In the genomic region with DNA sequence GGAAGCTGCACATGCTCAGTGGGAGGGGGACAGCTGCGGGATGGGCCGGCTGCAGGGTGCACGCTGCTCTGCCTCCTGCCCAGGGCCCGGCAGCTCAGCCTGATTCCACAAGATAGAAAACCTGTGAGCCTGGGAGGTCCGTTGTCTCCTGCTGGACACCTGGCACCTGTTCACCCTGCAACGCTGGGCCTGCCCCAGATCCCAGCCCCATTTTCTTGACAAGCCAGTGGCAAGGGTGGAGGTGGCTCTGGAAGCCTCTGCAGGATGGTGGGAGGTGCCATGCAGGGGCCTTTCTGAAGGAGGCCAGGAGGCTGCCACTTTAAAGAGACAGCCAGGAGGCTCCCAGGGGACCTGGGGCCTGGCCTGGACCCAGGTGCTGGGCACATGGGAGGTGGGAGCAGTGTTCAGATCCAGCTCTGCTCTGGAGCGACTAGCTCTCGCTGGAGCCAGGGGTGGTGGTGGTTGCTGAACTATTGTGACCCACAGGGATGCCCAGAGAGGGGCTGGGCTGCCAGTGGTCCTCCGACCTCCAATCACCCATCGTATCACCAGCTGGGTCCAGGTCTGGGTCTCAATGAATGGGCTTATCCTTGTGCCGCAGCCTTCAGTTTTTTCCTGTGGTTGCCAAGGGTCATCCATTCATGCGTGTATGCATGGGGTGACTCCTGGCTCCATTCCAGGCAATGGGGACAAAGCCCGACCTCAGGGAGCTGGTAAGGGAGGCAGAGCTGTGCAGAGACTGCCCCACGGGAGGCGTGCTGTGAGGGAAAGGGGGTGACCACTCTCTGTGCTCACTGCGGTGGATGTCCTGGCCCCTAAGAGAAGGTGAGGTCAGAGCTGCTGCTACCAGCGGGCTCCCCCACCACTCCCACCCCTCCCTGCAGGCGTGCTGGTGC, we compare ENCODE assay signal across 22 cellular contexts.
DNase-seq lines count a peak whose midpoint lies in the region; ATAC-seq lines count a peak whose summit lies in the region.
"Had no signal": no experiment of that assay in that cellular context is flagged by ENCODE, and none has a peak within 500 bp of the region (broad histone marks: within the 10 kb centered on the region; RNA-seq: fewer than 3 reads in every experiment).

No MANE protein-coding gene starts in this region.

- H3K27me3 Mint-ChIP-seq in naive thymus-derived CD8-positive, alpha-beta T cell = peaks cover 10 to 44% (median 25%) of the 10 kb centered on the region in 5 donors
- peaks cover 0 to 19% of the 10 kb centered on the region in 2 donors for H3K27me3 Mint-ChIP-seq in CD4-positive, alpha-beta memory T cell
- no peaks in the 10 kb centered on the region for H3K27me3 Mint-ChIP-seq in activated T-helper 2 cell treated with anti-CD3 and anti-CD28 coated beads, Interferon-gamma antibody, Interleukin-2, Interleukin-4, amounts not matched to agents 10 μg/mL and 5 μg/mL and 100 μg/mL, durations not matched to agents 14 hours and 24 hours and 36 hours (ENCODE audit: low read depth)

- peak; percentile 50 for DNase-seq in activated effector memory CD4-positive, alpha-beta T cell treated with anti-CD3 and anti-CD28 coated beads, Interleukin-2, amount 50 U/mL, for 16 hours
- no peak for DNase-seq in activated effector memory CD4-positive, alpha-beta T cell treated with Interleukin-2 at 50 U/mL for 16 hours
- DNase-seq in NCI-H69 (lab: John Stamatoyannopoulos, UW) = peak; percentile 41
- DNase-seq in left lobe of liver (ENCODE audit: low spot score) = peak; percentile 38
- DNase-seq in sciatic nerve (ENCODE audit: low spot score) = no peak
- no peak for DNase-seq in naive thymus-derived CD8-positive, alpha-beta T cell
- no peak for DNase-seq in CD4-positive, alpha-beta memory T cell
- no peak for DNase-seq in activated T-helper 2 cell treated with anti-CD3 and anti-CD28 coated beads, Interferon-gamma antibody, Interleukin-2, Interleukin-4, amounts not matched to agents 10 μg/mL and 5 μg/mL and 100 μg/mL, durations not matched to agents 14 hours and 24 hours and 36 hours (ENCODE audit: low spot score)
- DNase-seq: ACHN; activated CD4-positive, alpha-beta T cell treated with anti-CD3 and anti-CD28 coated beads, Interleukin-2, amount 50 U/mL, for 4 hours; cerebellar nuclear complex; GM23248; KBM-7; NCI-H1694 treated with DMSO at 0.1 percent for 48 hours; NCI-H774; OCI-M1; thyroid gland had no signal

- H3K4me1 ChIP-seq in CD4-positive, alpha-beta memory T cell (ENCODE audit: insufficient read depth, low read length) = no peaks in the 10 kb centered on the region
- H3K4me1 ChIP-seq: parathyroid adenoma, thyroid gland had no signal

- H3K36me3 Mint-ChIP-seq in naive thymus-derived CD8-positive, alpha-beta T cell = no peaks in the 10 kb centered on the region
- no peaks in the 10 kb centered on the region for H3K36me3 Mint-ChIP-seq in CD4-positive, alpha-beta memory T cell
- no peaks in the 10 kb centered on the region for H3K36me3 Mint-ChIP-seq in activated T-helper 2 cell treated with anti-CD3 and anti-CD28 coated beads, Interferon-gamma antibody, Interleukin-2, Interleukin-4, amounts not matched to agents 10 μg/mL and 5 μg/mL and 100 μg/mL, durations not matched to agents 14 hours and 24 hours and 36 hours (ENCODE audit: low read depth)
- H3K36me3 Mint-ChIP-seq: activated naive CD8-positive, alpha-beta T cell; stimulated activated effector memory CD8-positive, alpha-beta T cell treated with anti-CD3 and anti-CD28 coated beads, Interleukin-12 subunit alpha, Interleukin-12 subunit beta, amount 100 ng/mL, for 72 hours had no signal

- H3K4me3 Mint-ChIP-seq in naive thymus-derived CD8-positive, alpha-beta T cell = no peak overlapping the region
- no peak overlapping the region for H3K4me3 Mint-ChIP-seq in CD4-positive, alpha-beta memory T cell
- H3K4me3 Mint-ChIP-seq in activated T-helper 2 cell treated with anti-CD3 and anti-CD28 coated beads, Interferon-gamma antibody, Interleukin-2, Interleukin-4, amounts not matched to agents 10 μg/mL and 5 μg/mL and 100 μg/mL, durations not matched to agents 14 hours and 24 hours and 36 hours (ENCODE audit: low read depth) = no peak overlapping the region
- H3K4me3 Mint-ChIP-seq: activated naive CD8-positive, alpha-beta T cell; stimulated activated effector memory CD8-positive, alpha-beta T cell treated with anti-CD3 and anti-CD28 coated beads, Interleukin-12 subunit alpha, Interleukin-12 subunit beta, amount 100 ng/mL, for 72 hours; T-helper 1 cell treated with Interleukin-12 subunit alpha and Interleukin-12 subunit beta and Interleukin-4 antibody, amounts not matched to agents 30 μg/mL and 1 μg/mL, for 36 hours had no signal

- CTCF ChIA-PET in CD4-positive, alpha-beta memory T cell (lab: Charles Lee; ENCODE audit: partially characterized antibody) = no interaction called here

- peaks cover 4 to 7% (median 5%) of the 10 kb centered on the region in 4 donors for H3K4me1 Mint-ChIP-seq in naive thymus-derived CD8-positive, alpha-beta T cell
- H3K4me1 Mint-ChIP-seq in CD4-positive, alpha-beta memory T cell = no peaks in the 10 kb centered on the region
- peaks cover 4% of the 10 kb centered on the region for H3K4me1 Mint-ChIP-seq in activated T-helper 2 cell treated with anti-CD3 and anti-CD28 coated beads, Interferon-gamma antibody, Interleukin-2, Interleukin-4, amounts not matched to agents 10 μg/mL and 5 μg/mL and 100 μg/mL, durations not matched to agents 14 hours and 24 hours and 36 hours (ENCODE audit: low read depth)

- no peak overlapping the region for H3K4me3 ChIP-seq in CD4-positive, alpha-beta memory T cell (ENCODE audit: low read length in 2 of 2)
- H3K4me3 ChIP-seq: GM23248, thyroid gland had no signal

- H3K9me3 Mint-ChIP-seq in naive thymus-derived CD8-positive, alpha-beta T cell = peaks cover 0 to 2% (median 0%) of the 10 kb centered on the region in 9 donors
- peaks cover 0 to 2% (median 0%) of the 10 kb centered on the region in 8 donors for H3K9me3 Mint-ChIP-seq in CD4-positive, alpha-beta memory T cell
- no peaks in the 10 kb centered on the region for H3K9me3 Mint-ChIP-seq in activated T-helper 2 cell treated with anti-CD3 and anti-CD28 coated beads, Interferon-gamma antibody, Interleukin-2, Interleukin-4, amounts not matched to agents 10 μg/mL and 5 μg/mL and 100 μg/mL, durations not matched to agents 14 hours and 24 hours and 36 hours
- H3K9me3 Mint-ChIP-seq: stimulated activated effector memory CD8-positive, alpha-beta T cell treated with anti-CD3 and anti-CD28 coated beads, Interleukin-12 subunit alpha, Interleukin-12 subunit beta, amount 100 ng/mL, for 72 hours; T-helper 1 cell treated with Interleukin-12 subunit alpha and Interleukin-12 subunit beta and Interleukin-4 antibody, amounts not matched to agents 30 μg/mL and 1 μg/mL, for 36 hours had no signal

- POLR2A ChIA-PET in naive thymus-derived CD8-positive, alpha-beta T cell (lab: Charles Lee) = no interaction called here
- POLR2A ChIA-PET in CD4-positive, alpha-beta memory T cell (lab: Charles Lee; ENCODE audit: partially characterized antibody) = no interaction called here

- ATAC-seq in left lobe of liver = no peak
- peak; percentile 37 for ATAC-seq in sciatic nerve
- no peak for ATAC-seq in naive thymus-derived CD8-positive, alpha-beta T cell
- ATAC-seq: stimulated activated effector memory CD8-positive, alpha-beta T cell treated with anti-CD3 and anti-CD28 coated beads, Interleukin-12 subunit alpha, Interleukin-12 subunit beta, amount 100 ng/mL, for 72 hours had no signal

- H3K27me3 ChIP-seq in CD4-positive, alpha-beta memory T cell (ENCODE audit: insufficient read depth, low read length) = no peaks in the 10 kb centered on the region
- H3K27me3 ChIP-seq: thyroid gland had no signal

- H3K27ac Mint-ChIP-seq in naive thymus-derived CD8-positive, alpha-beta T cell = no peak overlapping the region
- H3K27ac Mint-ChIP-seq in CD4-positive, alpha-beta memory T cell = no peak overlapping the region
- H3K27ac Mint-ChIP-seq in activated T-helper 2 cell treated with anti-CD3 and anti-CD28 coated beads, Interferon-gamma antibody, Interleukin-2, Interleukin-4, amounts not matched to agents 10 μg/mL and 5 μg/mL and 100 μg/mL, durations not matched to agents 14 hours and 24 hours and 36 hours = no peak overlapping the region
- H3K27ac Mint-ChIP-seq: activated naive CD8-positive, alpha-beta T cell; T-helper 1 cell treated with Interleukin-12 subunit alpha and Interleukin-12 subunit beta and Interleukin-4 antibody, amounts not matched to agents 30 μg/mL and 1 μg/mL, for 36 hours had no signal

- no peaks in the 10 kb centered on the region for H3K36me3 ChIP-seq in CD4-positive, alpha-beta memory T cell (ENCODE audit: insufficient read depth, low read length)
- H3K36me3 ChIP-seq: thyroid gland had no signal

- no peaks in the 10 kb centered on the region for H3K9me3 ChIP-seq in CD4-positive, alpha-beta memory T cell (ENCODE audit: control insufficient read depth in 1 of 2, low read length in 2 of 2)
- H3K9me3 ChIP-seq: thyroid gland had no signal

- intact Hi-C loops in sciatic nerve (cut with DNase I) = no loop called here
- intact Hi-C loops in CD4-positive, alpha-beta memory T cell (cut with micrococcal nuclease) = no loop called here
- intact Hi-C loops in activated T-helper 2 cell treated with anti-CD3 and anti-CD28 coated beads, Interferon-gamma antibody, Interleukin-2, Interleukin-4, amounts not matched to agents 10 μg/mL and 5 μg/mL and 100 μg/mL, durations not matched to agents 14 hours and 24 hours and 36 hours (cut with micrococcal nuclease) = loop anchor here (10.0 kb wide), 1 partner anchor 155 kb away; a partner anchor contains a TSS

- no peak overlapping the region for H3K27ac ChIP-seq in CD4-positive, alpha-beta memory T cell (ENCODE audit: low read depth, low read length)
- H3K27ac ChIP-seq: C4-2B, GM23248, parathyroid adenoma, thyroid gland had no signal

Comparison
In these comparisons a context has a peak if more than half of its experiments do, and no peak if none do; other contexts are left out.
1. DNase-seq: peak in activated effector memory CD4-positive, alpha-beta T cell treated with anti-CD3 and anti-CD28 coated beads, Interleukin-2, amount 50 U/mL, for 16 hours (single experiment), NCI-H69 (single experiment) and left lobe of liver (single experiment); none in activated effector memory CD4-positive, alpha-beta T cell treated with Interleukin-2 at 50 U/mL for 16 hours (single experiment), sciatic nerve (single experiment), naive thymus-derived CD8-positive, alpha-beta T cell (0 of 10), CD4-positive, alpha-beta memory T cell (0 of 5) and activated T-helper 2 cell treated with anti-CD3 and anti-CD28 coated beads, Interferon-gamma antibody, Interleukin-2, Interleukin-4, amounts not matched to agents 10 μg/mL and 5 μg/mL and 100 μg/mL, durations not matched to agents 14 hours and 24 hours and 36 hours (single experiment).